Comparison of ENCODE assay signal across 15 cellular contexts in the genomic region with DNA sequence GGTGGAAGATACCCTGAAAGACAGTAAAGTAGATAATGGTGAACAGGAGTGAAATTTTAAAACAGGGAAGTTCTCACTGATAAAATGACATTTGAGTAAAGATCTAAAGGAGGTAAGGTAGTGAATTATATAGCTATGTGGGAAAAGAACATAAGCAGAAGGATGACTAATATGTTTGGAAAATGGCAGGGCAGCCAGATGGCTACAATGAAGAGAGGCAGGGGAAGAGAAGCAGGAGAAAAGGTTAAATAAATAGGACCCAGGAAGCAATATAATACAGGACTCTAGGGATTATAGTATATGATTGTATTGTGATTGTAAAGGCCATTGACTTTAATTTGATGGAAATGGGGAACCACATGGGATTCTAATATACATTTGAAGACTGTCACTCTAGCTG.
"Had no signal": no experiment of that assay in that cellular context is flagged by ENCODE, and none has a peak within 500 bp of the region (broad histone marks: within the 10 kb centered on the region; RNA-seq: fewer than 3 reads in every experiment).

No MANE protein-coding gene starts in this region.

- H3K9me3 ChIP-seq: psoas muscle, sigmoid colon had no signal

- H3K27ac ChIP-seq: psoas muscle, sigmoid colon had no signal

- H3K4me3 ChIP-seq: psoas muscle, sigmoid colon had no signal

- H3K27me3 ChIP-seq: sigmoid colon had no signal

- ATAC-seq: activated T-helper 17 cell treated with anti-CD3 and anti-CD28 coated beads, Interleukin-2, amount 50 U/mL, for 72 hours; effector memory CD8-positive, alpha-beta T cell; stimulated activated naive B cell treated with anti-CD40 and anti-IgM and Interleukin-4, amounts not matched to agents 10 μg/mL and 1 μg/mL and 100 μg/mL, for 72 hours had no signal

- H3K4me1 ChIP-seq: psoas muscle, sigmoid colon had no signal

- DNase-seq: activated CD4-positive, alpha-beta T cell treated with anti-CD3 and anti-CD28 coated beads, Interleukin-2, amount 10 ng/mL, durations not matched to agents 7 days and 5 days; activated CD4-positive, CD25-positive, alpha-beta regulatory T cell; activated CD8-positive, alpha-beta memory T cell treated with anti-CD3 and anti-CD28 coated beads for 24 hours; activated naive CD4-positive, alpha-beta T cell treated with anti-CD3 and anti-CD28 coated beads for 36 hours; effector memory CD8-positive, alpha-beta T cell; erythroblast; foreskin melanocyte; head of caudate nucleus; nephron progenitor cell; psoas muscle; sigmoid colon; stimulated activated CD4-positive, alpha-beta T cell treated with anti-CD3 and anti-CD28 coated beads, Interleukin-2, amount 100 ng/mL, for 24 hours; stimulated activated naive B cell treated with anti-CD40 and anti-IgM and Interleukin-4, amounts not matched to agents 10 μg/mL and 1 μg/mL and 100 μg/mL, for 72 hours; trophoblast cell had no signal
